8 cellular contexts compared by ENCODE assay signal in genomic region chr6:24775520-24776058, GRCh38. TPM values are rescaled to one million over a fixed set of nuclear protein-coding genes. Genes with fewer than 3 reads are reported as not detected.
A peak's percentile ranks its signal among the peaks of the same experiment; 100 is the strongest.
DNase-seq lines count a peak whose midpoint lies in the region; ATAC-seq and TF ChIP-seq lines count a peak whose summit lies in the region.

No MANE protein-coding gene starts in this region.

- DNase-seq in AG20443 (ENCODE audit: low spot score) (peak; percentile 38), NCI-H526 (lab: John Stamatoyannopoulos, UW) (peak; percentile 22 to 28), ascending aorta (ENCODE audit: low spot score in 2 of 2) (no peak), UCSD-AML1 (lab: John Stamatoyannopoulos, UW; ENCODE audit: unreplicated experiment) (no peak)
- DNase-seq in stimulated activated CD8-positive, alpha-beta memory T cell treated with anti-CD3 and anti-CD28 coated beads, Interleukin-4, amount 100 ng/mL, for 48 hours: peak; percentile 49

- H3K4me1 ChIP-seq in ascending aorta (peaks cover 0 to 9% of the 10 kb centered on the region in 2 donors), iPS-20b (ENCODE audit: insufficient read depth, low read length) (peaks cover 8% of the 10 kb centered on the region; the same call in 1 of the 2 replicates)

- H3K9ac ChIP-seq in iPS-20b (ENCODE audit: low read depth, low read length): peak overlapping the region; percentile 100

- H3K27me3 ChIP-seq in ascending aorta: no peaks in the 10 kb centered on the region
- no peaks in the 10 kb centered on the region for H3K27me3 ChIP-seq in iPS-20b (ENCODE audit: insufficient read depth, low read length)

- H3K36me3 ChIP-seq in ascending aorta (no peaks in the 10 kb centered on the region), iPS-20b (ENCODE audit: insufficient read depth, low read depth, low read length) (peaks cover 40% of the 10 kb centered on the region)

- TF ChIP-seq CTCF in ascending aorta (IDR thresholded peaks at IDR 0.05): no peak

- peak overlapping the region; percentile 85 to 98 for H3K4me3 ChIP-seq in ascending aorta
- peak overlapping the region; percentile 93 for H3K4me3 ChIP-seq in iPS-20b (ENCODE audit: low read length)

- intact Hi-C loops in ascending aorta (cut with DNase I): loop anchor here (1.0 kb wide), 1 partner anchor 54 kb away; no protein-coding TSS in a partner anchor

- ATAC-seq in GM19455 (IDR thresholded peaks at IDR 0.05; ENCODE audit: unreplicated experiment) (peak; percentile 10), HG03196 (IDR thresholded peaks at IDR 0.05; ENCODE audit: unreplicated experiment) (no peak)

- peak overlapping the region; percentile 86 to 95 for H3K27ac ChIP-seq in ascending aorta
- peak overlapping the region; percentile 40 for H3K27ac ChIP-seq in iPS-20b (ENCODE audit: low read length)

- no peaks in the 10 kb centered on the region for H3K9me3 ChIP-seq in ascending aorta
- H3K9me3 ChIP-seq in iPS-20b (ENCODE audit: insufficient read depth, low read depth, low read length): no peaks in the 10 kb centered on the region

RNA-seq across cellular contexts. Expression of gene GMNN, which starts 0.9 kb away (rescaled TPM):
- total RNA-seq in ascending aorta: 8.1 TPM

RNA-seq across cellular contexts. Expression of gene ARMH2, which starts 23.1 kb away (rescaled TPM):
- total RNA-seq in ascending aorta: not detected

RNA-seq across cellular contexts. Expression of gene C6orf62, which starts 56.6 kb away (rescaled TPM):
- total RNA-seq in ascending aorta: 29.6 TPM

Comparison
In these comparisons a context has a peak if more than half of its experiments do, and no peak if none do; other contexts are left out.
1. DNase-seq: peak in AG20443 (single experiment), NCI-H526 (2 of 2) and stimulated activated CD8-positive, alpha-beta memory T cell treated with anti-CD3 and anti-CD28 coated beads, Interleukin-4, amount 100 ng/mL, for 48 hours (single experiment); none in ascending aorta (0 of 2) and UCSD-AML1 (single experiment).